1 cellular context compared by ENCODE assay signal in the genomic region with DNA sequence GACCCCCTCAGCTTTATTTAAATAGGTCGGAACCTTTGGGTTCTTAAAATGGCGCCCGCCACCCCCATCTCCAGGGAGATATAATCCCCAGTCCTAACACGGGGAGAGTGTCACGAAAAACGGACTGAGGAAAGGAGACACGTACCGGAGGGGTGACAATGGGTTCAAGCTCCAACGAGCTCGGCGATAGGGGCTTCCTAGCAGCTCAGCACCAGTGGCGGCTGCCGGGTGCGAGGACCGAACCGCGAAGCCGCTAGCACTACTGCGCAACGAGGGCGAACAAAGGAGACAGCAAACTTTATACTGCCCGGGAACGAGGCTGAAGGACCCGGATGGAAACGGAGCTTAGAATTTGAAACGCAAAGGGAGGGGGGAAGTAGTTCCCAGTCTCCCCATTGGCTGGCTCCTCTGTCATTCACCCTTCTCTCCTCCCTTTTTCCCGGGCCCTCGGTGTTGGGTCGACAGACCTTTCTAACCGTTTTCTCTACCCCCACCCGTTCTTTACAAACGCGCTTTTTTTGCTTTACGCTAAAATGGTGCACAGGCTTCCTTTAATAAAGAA.
TF ChIP-seq lines count a peak whose summit lies in the region.

A gene (minus strand): TSS at position 274 of the 562 bp plus-strand sequence. CDS start 1,298 bp downstream, outside the sequence.

TF ChIP-seq in HepG2, 621 proteins besides CTCF, POLR2A, EP300 and RAD21 (continued from another document and continues in another):
- TF ChIP-seq, protein P1, sequence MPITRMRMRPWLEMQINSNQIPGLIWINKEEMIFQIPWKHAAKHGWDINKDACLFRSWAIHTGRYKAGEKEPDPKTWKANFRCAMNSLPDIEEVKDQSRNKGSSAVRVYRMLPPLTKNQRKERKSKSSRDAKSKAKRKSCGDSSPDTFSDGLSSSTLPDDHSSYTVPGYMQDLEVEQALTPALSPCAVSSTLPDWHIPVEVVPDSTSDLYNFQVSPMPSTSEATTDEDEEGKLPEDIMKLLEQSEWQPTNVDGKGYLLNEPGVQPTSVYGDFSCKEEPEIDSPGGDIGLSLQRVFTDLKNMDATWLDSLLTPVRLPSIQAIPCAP (CRISPR knock-in tag; IDR thresholded peaks at IDR 0.05; ENCODE audit: low read depth), result no peak
- TF ChIP-seq, protein P2, sequence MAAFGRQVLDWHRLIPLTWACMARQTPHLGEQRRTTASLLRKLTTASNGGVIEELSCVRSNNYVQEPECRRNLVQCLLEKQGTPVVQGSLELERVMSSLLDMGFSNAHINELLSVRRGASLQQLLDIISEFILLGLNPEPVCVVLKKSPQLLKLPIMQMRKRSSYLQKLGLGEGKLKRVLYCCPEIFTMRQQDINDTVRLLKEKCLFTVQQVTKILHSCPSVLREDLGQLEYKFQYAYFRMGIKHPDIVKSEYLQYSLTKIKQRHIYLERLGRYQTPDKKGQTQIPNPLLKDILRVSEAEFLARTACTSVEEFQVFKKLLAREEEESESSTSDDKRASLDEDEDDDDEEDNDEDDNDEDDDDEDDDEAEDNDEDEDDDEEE (CRISPR knock-in tag; IDR thresholded peaks at IDR 0.05), result no peak
- no peak for TF ChIP-seq ZNF256 (CRISPR knock-in tag; conservative IDR thresholded peaks at IDR 0.05)
- no peak for TF ChIP-seq ZNF12 (CRISPR knock-in tag; IDR thresholded peaks at IDR 0.05)
- TF ChIP-seq, protein P3, sequence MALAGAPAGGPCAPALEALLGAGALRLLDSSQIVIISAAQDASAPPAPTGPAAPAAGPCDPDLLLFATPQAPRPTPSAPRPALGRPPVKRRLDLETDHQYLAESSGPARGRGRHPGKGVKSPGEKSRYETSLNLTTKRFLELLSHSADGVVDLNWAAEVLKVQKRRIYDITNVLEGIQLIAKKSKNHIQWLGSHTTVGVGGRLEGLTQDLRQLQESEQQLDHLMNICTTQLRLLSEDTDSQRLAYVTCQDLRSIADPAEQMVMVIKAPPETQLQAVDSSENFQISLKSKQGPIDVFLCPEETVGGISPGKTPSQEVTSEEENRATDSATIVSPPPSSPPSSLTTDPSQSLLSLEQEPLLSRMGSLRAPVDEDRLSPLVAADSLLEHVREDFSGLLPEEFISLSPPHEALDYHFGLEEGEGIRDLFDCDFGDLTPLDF (CRISPR knock-in tag; IDR thresholded peaks at IDR 0.05), result peak; percentile 93
- TF ChIP-seq PPARG (CRISPR knock-in tag; conservative IDR thresholded peaks at IDR 0.05), result no peak; the same call in 1 of the 2 replicates
- TF ChIP-seq NFE2 (CRISPR knock-in tag; IDR thresholded peaks at IDR 0.05), result no peak
- TF ChIP-seq MBNL3 (CRISPR knock-in tag; conservative IDR thresholded peaks at IDR 0.05), result no peak
- TF ChIP-seq DR1 (CRISPR knock-in tag; IDR thresholded peaks at IDR 0.05), result peak; percentile 82
- TF ChIP-seq ZNF724P (CRISPR knock-in tag; IDR thresholded peaks at IDR 0.05; ENCODE audit: borderline replicate concordance), result no peak
- TF ChIP-seq DPF2 (CRISPR knock-in tag; IDR thresholded peaks at IDR 0.05; ENCODE audit: borderline replicate concordance, low read depth), result no peak
- TF ChIP-seq, protein P4, sequence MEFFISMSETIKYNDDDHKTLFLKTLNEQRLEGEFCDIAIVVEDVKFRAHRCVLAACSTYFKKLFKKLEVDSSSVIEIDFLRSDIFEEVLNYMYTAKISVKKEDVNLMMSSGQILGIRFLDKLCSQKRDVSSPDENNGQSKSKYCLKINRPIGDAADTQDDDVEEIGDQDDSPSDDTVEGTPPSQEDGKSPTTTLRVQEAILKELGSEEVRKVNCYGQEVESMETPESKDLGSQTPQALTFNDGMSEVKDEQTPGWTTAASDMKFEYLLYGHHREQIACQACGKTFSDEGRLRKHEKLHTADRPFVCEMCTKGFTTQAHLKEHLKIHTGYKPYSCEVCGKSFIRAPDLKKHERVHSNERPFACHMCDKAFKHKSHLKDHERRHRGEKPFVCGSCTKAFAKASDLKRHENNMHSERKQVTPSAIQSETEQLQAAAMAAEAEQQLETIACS (CRISPR knock-in tag; IDR thresholded peaks at IDR 0.05), result no peak
- TF ChIP-seq SMAD1 (CRISPR knock-in tag; IDR thresholded peaks at IDR 0.05; ENCODE audit: borderline replicate concordance, low read depth), result no peak
- TF ChIP-seq ZNF589 (CRISPR knock-in tag; conservative IDR thresholded peaks at IDR 0.05), result no peak
- TF ChIP-seq, protein P5, sequence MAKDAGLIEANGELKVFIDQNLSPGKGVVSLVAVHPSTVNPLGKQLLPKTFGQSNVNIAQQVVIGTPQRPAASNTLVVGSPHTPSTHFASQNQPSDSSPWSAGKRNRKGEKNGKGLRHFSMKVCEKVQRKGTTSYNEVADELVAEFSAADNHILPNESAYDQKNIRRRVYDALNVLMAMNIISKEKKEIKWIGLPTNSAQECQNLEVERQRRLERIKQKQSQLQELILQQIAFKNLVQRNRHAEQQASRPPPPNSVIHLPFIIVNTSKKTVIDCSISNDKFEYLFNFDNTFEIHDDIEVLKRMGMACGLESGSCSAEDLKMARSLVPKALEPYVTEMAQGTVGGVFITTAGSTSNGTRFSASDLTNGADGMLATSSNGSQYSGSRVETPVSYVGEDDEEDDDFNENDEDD (CRISPR knock-in tag; IDR thresholded peaks at IDR 0.05; ENCODE audit: borderline replicate concordance), result peak; percentile 82
- no peak for TF ChIP-seq ZNF878 (CRISPR knock-in tag; IDR thresholded peaks at IDR 0.05)
- TF ChIP-seq GABPB1 (CRISPR knock-in tag; IDR thresholded peaks at IDR 0.05), result peak; percentile 53
- no peak for TF ChIP-seq KAT2B (IDR thresholded peaks at IDR 0.05; ENCODE audit: borderline replicate concordance, low read depth, low read length)
- TF ChIP-seq, protein P6, sequence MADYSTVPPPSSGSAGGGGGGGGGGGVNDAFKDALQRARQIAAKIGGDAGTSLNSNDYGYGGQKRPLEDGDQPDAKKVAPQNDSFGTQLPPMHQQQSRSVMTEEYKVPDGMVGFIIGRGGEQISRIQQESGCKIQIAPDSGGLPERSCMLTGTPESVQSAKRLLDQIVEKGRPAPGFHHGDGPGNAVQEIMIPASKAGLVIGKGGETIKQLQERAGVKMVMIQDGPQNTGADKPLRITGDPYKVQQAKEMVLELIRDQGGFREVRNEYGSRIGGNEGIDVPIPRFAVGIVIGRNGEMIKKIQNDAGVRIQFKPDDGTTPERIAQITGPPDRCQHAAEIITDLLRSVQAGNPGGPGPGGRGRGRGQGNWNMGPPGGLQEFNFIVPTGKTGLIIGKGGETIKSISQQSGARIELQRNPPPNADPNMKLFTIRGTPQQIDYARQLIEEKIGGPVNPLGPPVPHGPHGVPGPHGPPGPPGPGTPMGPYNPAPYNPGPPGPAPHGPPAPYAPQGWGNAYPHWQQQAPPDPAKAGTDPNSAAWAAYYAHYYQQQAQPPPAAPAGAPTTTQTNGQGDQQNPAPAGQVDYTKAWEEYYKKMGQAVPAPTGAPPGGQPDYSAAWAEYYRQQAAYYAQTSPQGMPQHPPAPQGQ (CRISPR knock-in tag; IDR thresholded peaks at IDR 0.05; ENCODE audit: borderline replicate concordance), result no peak
- no peak for TF ChIP-seq ZZZ3 (CRISPR knock-in tag; IDR thresholded peaks at IDR 0.05; ENCODE audit: borderline replicate concordance)
- TF ChIP-seq, protein P7, sequence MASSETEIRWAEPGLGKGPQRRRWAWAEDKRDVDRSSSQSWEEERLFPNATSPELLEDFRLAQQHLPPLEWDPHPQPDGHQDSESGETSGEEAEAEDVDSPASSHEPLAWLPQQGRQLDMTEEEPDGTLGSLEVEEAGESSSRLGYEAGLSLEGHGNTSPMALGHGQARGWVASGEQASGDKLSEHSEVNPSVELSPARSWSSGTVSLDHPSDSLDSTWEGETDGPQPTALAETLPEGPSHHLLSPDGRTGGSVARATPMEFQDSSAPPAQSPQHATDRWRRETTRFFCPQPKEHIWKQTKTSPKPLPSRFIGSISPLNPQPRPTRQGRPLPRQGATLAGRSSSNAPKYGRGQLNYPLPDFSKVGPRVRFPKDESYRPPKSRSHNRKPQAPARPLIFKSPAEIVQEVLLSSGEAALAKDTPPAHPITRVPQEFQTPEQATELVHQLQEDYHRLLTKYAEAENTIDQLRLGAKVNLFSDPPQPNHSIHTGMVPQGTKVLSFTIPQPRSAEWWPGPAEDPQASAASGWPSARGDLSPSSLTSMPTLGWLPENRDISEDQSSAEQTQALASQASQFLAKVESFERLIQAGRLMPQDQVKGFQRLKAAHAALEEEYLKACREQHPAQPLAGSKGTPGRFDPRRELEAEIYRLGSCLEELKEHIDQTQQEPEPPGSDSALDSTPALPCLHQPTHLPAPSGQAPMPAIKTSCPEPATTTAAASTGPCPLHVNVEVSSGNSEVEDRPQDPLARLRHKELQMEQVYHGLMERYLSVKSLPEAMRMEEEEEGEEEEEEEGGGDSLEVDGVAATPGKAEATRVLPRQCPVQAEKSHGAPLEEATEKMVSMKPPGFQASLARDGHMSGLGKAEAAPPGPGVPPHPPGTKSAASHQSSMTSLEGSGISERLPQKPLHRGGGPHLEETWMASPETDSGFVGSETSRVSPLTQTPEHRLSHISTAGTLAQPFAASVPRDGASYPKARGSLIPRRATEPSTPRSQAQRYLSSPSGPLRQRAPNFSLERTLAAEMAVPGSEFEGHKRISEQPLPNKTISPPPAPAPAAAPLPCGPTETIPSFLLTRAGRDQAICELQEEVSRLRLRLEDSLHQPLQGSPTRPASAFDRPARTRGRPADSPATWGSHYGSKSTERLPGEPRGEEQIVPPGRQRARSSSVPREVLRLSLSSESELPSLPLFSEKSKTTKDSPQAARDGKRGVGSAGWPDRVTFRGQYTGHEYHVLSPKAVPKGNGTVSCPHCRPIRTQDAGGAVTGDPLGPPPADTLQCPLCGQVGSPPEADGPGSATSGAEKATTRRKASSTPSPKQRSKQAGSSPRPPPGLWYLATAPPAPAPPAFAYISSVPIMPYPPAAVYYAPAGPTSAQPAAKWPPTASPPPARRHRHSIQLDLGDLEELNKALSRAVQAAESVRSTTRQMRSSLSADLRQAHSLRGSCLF (CRISPR knock-in tag; IDR thresholded peaks at IDR 0.05; ENCODE audit: borderline replicate concordance), result no peak
- peak; percentile 83; the same call in 1 of the 2 replicates for TF ChIP-seq GATA4 (IDR thresholded peaks at IDR 0.05; ENCODE audit: borderline replicate concordance, low read depth)
- TF ChIP-seq, protein P8, sequence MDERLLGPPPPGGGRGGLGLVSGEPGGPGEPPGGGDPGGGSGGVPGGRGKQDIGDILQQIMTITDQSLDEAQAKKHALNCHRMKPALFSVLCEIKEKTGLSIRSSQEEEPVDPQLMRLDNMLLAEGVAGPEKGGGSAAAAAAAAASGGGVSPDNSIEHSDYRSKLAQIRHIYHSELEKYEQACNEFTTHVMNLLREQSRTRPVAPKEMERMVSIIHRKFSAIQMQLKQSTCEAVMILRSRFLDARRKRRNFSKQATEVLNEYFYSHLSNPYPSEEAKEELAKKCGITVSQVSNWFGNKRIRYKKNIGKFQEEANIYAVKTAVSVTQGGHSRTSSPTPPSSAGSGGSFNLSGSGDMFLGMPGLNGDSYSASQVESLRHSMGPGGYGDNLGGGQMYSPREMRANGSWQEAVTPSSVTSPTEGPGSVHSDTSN (CRISPR knock-in tag; IDR thresholded peaks at IDR 0.05), result peak; percentile 93
- TF ChIP-seq HMGA1 (CRISPR knock-in tag; conservative IDR thresholded peaks at IDR 0.05), result no peak
- TF ChIP-seq NFE2L2 (IDR thresholded peaks at IDR 0.05; ENCODE audit: low read length), result no peak
- no peak for TF ChIP-seq ZFP1 (CRISPR knock-in tag; IDR thresholded peaks at IDR 0.05)
- no peak for TF ChIP-seq ZNF564 (CRISPR knock-in tag; IDR thresholded peaks at IDR 0.05)
- TF ChIP-seq, protein P9, sequence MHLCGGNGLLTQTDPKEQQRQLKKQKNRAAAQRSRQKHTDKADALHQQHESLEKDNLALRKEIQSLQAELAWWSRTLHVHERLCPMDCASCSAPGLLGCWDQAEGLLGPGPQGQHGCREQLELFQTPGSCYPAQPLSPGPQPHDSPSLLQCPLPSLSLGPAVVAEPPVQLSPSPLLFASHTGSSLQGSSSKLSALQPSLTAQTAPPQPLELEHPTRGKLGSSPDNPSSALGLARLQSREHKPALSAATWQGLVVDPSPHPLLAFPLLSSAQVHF (CRISPR knock-in tag; IDR thresholded peaks at IDR 0.05), result no peak
- TF ChIP-seq ZSCAN20 (CRISPR knock-in tag; IDR thresholded peaks at IDR 0.05; ENCODE audit: borderline replicate concordance), result no peak
- TF ChIP-seq, protein P10, sequence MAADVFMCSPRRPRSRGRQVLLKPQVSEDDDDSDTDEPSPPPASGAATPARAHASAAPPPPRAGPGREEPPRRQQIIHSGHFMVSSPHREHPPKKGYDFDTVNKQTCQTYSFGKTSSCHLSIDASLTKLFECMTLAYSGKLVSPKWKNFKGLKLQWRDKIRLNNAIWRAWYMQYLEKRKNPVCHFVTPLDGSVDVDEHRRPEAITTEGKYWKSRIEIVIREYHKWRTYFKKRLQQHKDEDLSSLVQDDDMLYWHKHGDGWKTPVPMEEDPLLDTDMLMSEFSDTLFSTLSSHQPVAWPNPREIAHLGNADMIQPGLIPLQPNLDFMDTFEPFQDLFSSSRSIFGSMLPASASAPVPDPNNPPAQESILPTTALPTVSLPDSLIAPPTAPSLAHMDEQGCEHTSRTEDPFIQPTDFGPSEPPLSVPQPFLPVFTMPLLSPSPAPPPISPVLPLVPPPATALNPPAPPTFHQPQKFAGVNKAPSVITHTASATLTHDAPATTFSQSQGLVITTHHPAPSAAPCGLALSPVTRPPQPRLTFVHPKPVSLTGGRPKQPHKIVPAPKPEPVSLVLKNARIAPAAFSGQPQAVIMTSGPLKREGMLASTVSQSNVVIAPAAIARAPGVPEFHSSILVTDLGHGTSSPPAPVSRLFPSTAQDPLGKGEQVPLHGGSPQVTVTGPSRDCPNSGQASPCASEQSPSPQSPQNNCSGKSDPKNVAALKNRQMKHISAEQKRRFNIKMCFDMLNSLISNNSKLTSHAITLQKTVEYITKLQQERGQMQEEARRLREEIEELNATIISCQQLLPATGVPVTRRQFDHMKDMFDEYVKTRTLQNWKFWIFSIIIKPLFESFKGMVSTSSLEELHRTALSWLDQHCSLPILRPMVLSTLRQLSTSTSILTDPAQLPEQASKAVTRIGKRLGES (CRISPR knock-in tag; IDR thresholded peaks at IDR 0.05; ENCODE audit: borderline replicate concordance), result no peak
- 0 out of 2 replicates have a peak, but pooled peaks have one; percentile 28 for TF ChIP-seq KAT7 (CRISPR knock-in tag; IDR thresholded peaks at IDR 0.05; ENCODE audit: borderline replicate concordance)
- no peak for TF ChIP-seq ZNF24 (IDR thresholded peaks at IDR 0.05)
- no peak for TF ChIP-seq HMG20A (CRISPR knock-in tag; IDR thresholded peaks at IDR 0.05; ENCODE audit: borderline replicate concordance)
- no peak for TF ChIP-seq NCOA5 (CRISPR knock-in tag; IDR thresholded peaks at IDR 0.05)
- TF ChIP-seq, protein P11, sequence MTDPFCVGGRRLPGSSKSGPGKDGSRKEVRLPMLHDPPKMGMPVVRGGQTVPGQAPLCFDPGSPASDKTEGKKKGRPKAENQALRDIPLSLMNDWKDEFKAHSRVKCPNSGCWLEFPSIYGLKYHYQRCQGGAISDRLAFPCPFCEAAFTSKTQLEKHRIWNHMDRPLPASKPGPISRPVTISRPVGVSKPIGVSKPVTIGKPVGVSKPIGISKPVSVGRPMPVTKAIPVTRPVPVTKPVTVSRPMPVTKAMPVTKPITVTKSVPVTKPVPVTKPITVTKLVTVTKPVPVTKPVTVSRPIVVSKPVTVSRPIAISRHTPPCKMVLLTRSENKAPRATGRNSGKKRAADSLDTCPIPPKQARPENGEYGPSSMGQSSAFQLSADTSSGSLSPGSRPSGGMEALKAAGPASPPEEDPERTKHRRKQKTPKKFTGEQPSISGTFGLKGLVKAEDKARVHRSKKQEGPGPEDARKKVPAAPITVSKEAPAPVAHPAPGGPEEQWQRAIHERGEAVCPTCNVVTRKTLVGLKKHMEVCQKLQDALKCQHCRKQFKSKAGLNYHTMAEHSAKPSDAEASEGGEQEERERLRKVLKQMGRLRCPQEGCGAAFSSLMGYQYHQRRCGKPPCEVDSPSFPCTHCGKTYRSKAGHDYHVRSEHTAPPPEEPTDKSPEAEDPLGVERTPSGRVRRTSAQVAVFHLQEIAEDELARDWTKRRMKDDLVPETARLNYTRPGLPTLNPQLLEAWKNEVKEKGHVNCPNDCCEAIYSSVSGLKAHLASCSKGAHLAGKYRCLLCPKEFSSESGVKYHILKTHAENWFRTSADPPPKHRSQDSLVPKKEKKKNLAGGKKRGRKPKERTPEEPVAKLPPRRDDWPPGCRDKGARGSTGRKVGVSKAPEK (CRISPR knock-in tag; IDR thresholded peaks at IDR 0.05; ENCODE audit: borderline replicate concordance), result no peak
- no peak for TF ChIP-seq ZNF331 (CRISPR knock-in tag; IDR thresholded peaks at IDR 0.05)
